Comparison of ENCODE assay signal across 20 cellular contexts in genomic region chr13:25683056-25683455, GRCh38.
"Had no signal": no experiment of that assay in that cellular context is flagged by ENCODE, and none has a peak within 500 bp of the region (broad histone marks: within the 10 kb centered on the region; RNA-seq: fewer than 3 reads in every experiment).

No MANE protein-coding gene starts in this region.

- DNase-seq: Kasumi-1, KG1, MV-4-11, NCI-H1048, NCI-H1105, NCI-H1417, NCI-H1436 treated with DMSO at 0.1 percent for 48 hours, NCI-H1694 treated with DMSO at 0.1 percent for 48 hours, NCI-H1930, NCI-H2081, NCI-H2171 treated with DMSO at 0.1 percent for 48 hours, NCI-H524, NCI-H69, NCI-H774, Right ventricle myocardium superior, RPMI8226, SIG-M5, SK-N-SH, SW 1271, T-cell had no signal

- H3K4me2 ChIP-seq: SK-N-SH had no signal

- ATAC-seq: T-cell had no signal

- H3K9me3 ChIP-seq: SK-N-SH had no signal

- H3K9ac ChIP-seq: SK-N-SH had no signal
